ENCODE assay signal across 9 cellular contexts in genomic region chr12:6944381-6945186, GRCh38. TPM values are rescaled to one million over a fixed set of nuclear protein-coding genes. Genes with fewer than 3 reads are reported as not detected.
DNase-seq lines count a peak whose midpoint lies in the region; ATAC-seq and TF ChIP-seq lines count a peak whose summit lies in the region.
"Had no signal": no experiment of that assay in that cellular context is flagged by ENCODE, and none has a peak within 500 bp of the region (broad histone marks: within the 10 kb centered on the region; RNA-seq: fewer than 3 reads in every experiment).

No MANE protein-coding gene starts in this region.

- ATAC-seq in GM19324 (IDR thresholded peaks at IDR 0.05; ENCODE audit: low FRiP score, unreplicated experiment): peak; percentile 34
- ATAC-seq in HG03520 (IDR thresholded peaks at IDR 0.05; ENCODE audit: unreplicated experiment): peak; percentile 37

- no peaks in the 10 kb centered on the region for H3K27me3 ChIP-seq in BJ (ENCODE audit: control insufficient read depth, insufficient read depth, low read length)
- H3K27me3 ChIP-seq in liver (ENCODE audit: control insufficient read depth in 4 of 4, insufficient read depth in 4 of 4, low read length in 3 of 4): no peaks in the 10 kb centered on the region

- peak; percentile 92 to 93 for TF ChIP-seq RAD21 in liver (IDR thresholded peaks at IDR 0.05)

- peaks cover 10 to 50% (median 34%) of the 10 kb centered on the region in 4 donors for H3K4me1 ChIP-seq in liver (ENCODE audit: control insufficient read depth in 4 of 4, insufficient read depth in 4 of 4, low read length in 3 of 4)

- H3K4me3 ChIP-seq in BJ (ENCODE audit: low read depth, low read length) (peak overlapping the region; percentile 67), liver (ENCODE audit: low read depth in 1 of 3, low read length in 3 of 3) (peak overlapping the region; percentile 56 to 66 (median 58))

- 2% methylated on average over 48 of the region's 48 CpGs for WGBS in liver

- DNase-seq in BJ (ENCODE audit: low read depth): peak; percentile 57
- peak; percentile 94 for DNase-seq in NCI-H526 treated with DMSO at 0.1 percent for 48 hours (lab: John Stamatoyannopoulos, UW)
- DNase-seq in activated CD4-positive, alpha-beta T cell treated with anti-CD3 and anti-CD28 coated beads, Interleukin-2, amount 50 U/mL, for 24 hours (ENCODE audit: low read depth in 1 of 2, low spot score in 1 of 2): peak; percentile 73 to 88
- peak; percentile 75 to 91 for DNase-seq in dermis microvascular lymphatic vessel endothelial cell (ENCODE audit: low read depth in 2 of 2)
- peak; percentile 80 to 84 for DNase-seq in stimulated activated CD4-positive, alpha-beta T cell treated with anti-CD3 and anti-CD28 coated beads, Interleukin-2, amount 100 ng/mL, for 48 hours

- peak overlapping the region; percentile 86 to 96 for H3K27ac ChIP-seq in liver (ENCODE audit: low read depth in 1 of 2, low read length in 2 of 2)

- H3K9me3 ChIP-seq in liver (ENCODE audit: control insufficient read depth in 4 of 4, low read length in 3 of 4): no peaks in the 10 kb centered on the region

- H3K9ac ChIP-seq in liver (ENCODE audit: low read depth in 1 of 2, low read length in 2 of 2): peak overlapping the region; percentile 34 to 82

- peak; percentile 87 for TF ChIP-seq CTCF in BJ (IDR thresholded peaks at IDR 0.05; ENCODE audit: insufficient read depth, low read depth, low read length)
- TF ChIP-seq CTCF in liver (IDR thresholded peaks at IDR 0.05; ENCODE audit: low read depth, low read length, missing input control): peak; percentile 88

- POLR2A ChIA-PET in BJ (lab: Charles Lee): interaction anchor here (0.5 to 1.1 kb wide), 4 partner anchors 20 to 992 kb away, joined by 6 to 13 read pairs (median 9); no protein-coding TSS in a partner anchor

- CTCF ChIA-PET in BJ (lab: Yijun Ruan, JAX): interaction anchor here (0.6 to 6.5 kb wide), 33 partner anchors 9 to 693 kb away, joined by 3 to 65 read pairs (median 5); partner anchors contain the start of genes C1RL, C1S, LPCAT3 and SPSB2

- H3K36me3 ChIP-seq in BJ (ENCODE audit: control insufficient read depth, insufficient read depth, low read length) (peaks cover 19% of the 10 kb centered on the region), liver (ENCODE audit: control insufficient read depth in 4 of 4, insufficient read depth in 3 of 4, low read depth in 1 of 4, low read length in 3 of 4) (no peaks in the 10 kb centered on the region)

TF ChIP-seq in liver, 16 proteins besides CTCF, POLR2A, EP300 and RAD21:
- TF ChIP-seq HNF4A (conservative IDR thresholded peaks at IDR 0.05) (peak in 1 of 2 donors; percentile 13), JUND (IDR thresholded peaks at IDR 0.05) (no peak), NR2F2 (IDR thresholded peaks at IDR 0.05) (peak; percentile 55), GABPA (IDR thresholded peaks at IDR 0.05 in 1 of 2, conservative IDR thresholded peaks at IDR 0.05 in 1 of 2) (peak; percentile 25 to 37), MAX (IDR thresholded peaks at IDR 0.05) (no peak), SP1 (IDR thresholded peaks at IDR 0.05) (no peak), RXRA (IDR thresholded peaks at IDR 0.05) (peak; percentile 44 to 51), YY1 (IDR thresholded peaks at IDR 0.05) (no peak)

RNA-seq across cellular contexts. Expression of gene C12orf57, which starts 0.8 kb away (rescaled TPM):
- polyA plus RNA-seq in BJ (2011; rRNA removed) (489 and 709 TPM in 2 replicates), liver (100 to 1,000 TPM in 1 of 2 donors, 10 to 100 TPM in 1; 77.7 to 193 TPM)
- 56.3 and 104 TPM in 2 replicates for polyA minus RNA-seq in BJ (2011; rRNA and poly(A)+ RNA removed)
- total RNA-seq in dermis microvascular lymphatic vessel endothelial cell (88.7 and 206 TPM in 2 replicates), liver (10 to 100 TPM; 49.2 to 53.8 TPM)

RNA-seq across cellular contexts. Expression of gene RNU7-1, which starts 1.0 kb away (rescaled TPM):
- polyA plus RNA-seq in BJ (2011; rRNA removed) (not detected in 2 replicates), liver (not detected)
- not detected in 2 replicates for polyA minus RNA-seq in BJ (2011; rRNA and poly(A)+ RNA removed)
- total RNA-seq in dermis microvascular lymphatic vessel endothelial cell (not detected in 2 replicates), liver (not detected)
- total RNA-seq: T-helper 1 cell treated with Interleukin-12 subunit alpha and Interleukin-12 subunit beta and Interleukin-4 antibody, amounts not matched to agents 30 ng/mL and 1 ng/mL, for 36 hours had no signal

RNA-seq across cellular contexts. Expression of gene PTPN6, which starts 6.6 kb away (rescaled TPM):
- polyA plus RNA-seq in BJ (2011; rRNA removed) (0.15 and 0.27 TPM in 2 replicates), liver (10 to 100 TPM; 15.2 to 19.4 TPM)
- 0.14 TPM in 1 of 2 replicates, not detected in the other for polyA minus RNA-seq in BJ (2011; rRNA and poly(A)+ RNA removed)
- total RNA-seq in dermis microvascular lymphatic vessel endothelial cell (2.4 and 2.6 TPM in 2 replicates), liver (10 to 100 TPM; 19.7 to 41.0 TPM)

RNA-seq across cellular contexts. Expression of gene ATN1, which starts 16.8 kb away (rescaled TPM):
- polyA plus RNA-seq in BJ (2011; rRNA removed): 13.0 and 15.9 TPM in 2 replicates
- 12.4 and 35.5 TPM in 2 replicates for polyA minus RNA-seq in BJ (2011; rRNA and poly(A)+ RNA removed)
- total RNA-seq in dermis microvascular lymphatic vessel endothelial cell: 5.1 and 12.1 TPM in 2 replicates
- 10 to 100 TPM in 1 of 2 donors, 1 to 10 TPM in 1; 3.6 to 10.2 TPM for total RNA-seq in liver
- polyA plus RNA-seq in liver: 10 to 100 TPM in 1 of 2 donors, 1 to 10 TPM in 1; 5.6 to 12.6 TPM

RNA-seq across cellular contexts. Expression of gene PHB2, which starts 25.9 kb away (rescaled TPM):
- polyA plus RNA-seq in BJ (2011; rRNA removed) (283 and 369 TPM in 2 replicates), liver (100 to 1,000 TPM; 107 to 133 TPM)
- polyA minus RNA-seq in BJ (2011; rRNA and poly(A)+ RNA removed): 90.5 and 152 TPM in 2 replicates
- total RNA-seq in dermis microvascular lymphatic vessel endothelial cell (158 and 184 TPM in 2 replicates), liver (10 to 100 TPM; 82.7 to 99.1 TPM)

Comparison
In these comparisons a context has a peak if more than half of its experiments do, and no peak if none do; other contexts are left out.
1. Peak in every context shown above with its lines: DNase-seq, ATAC-seq, H3K4me3 ChIP-seq and H3K27ac ChIP-seq.